In genomic region chr20:47501483-47502270, GRCh38 we compare ENCODE assay signal across 8 cellular contexts. TPM values are rescaled to one million over a fixed set of nuclear protein-coding genes. Genes with fewer than 3 reads are reported as not detected.
DNase-seq lines count a peak whose midpoint lies in the region; ATAC-seq and TF ChIP-seq lines count a peak whose summit lies in the region.

NCOA3 (plus strand) TSS chr20:47501887; CDS start chr20:47622248, 120,361 bp downstream.

- peak; percentile 92 for DNase-seq in DMS153 (lab: John Stamatoyannopoulos, UW)
- DNase-seq in Jurkat, Clone E6-1 (ENCODE audit: low read depth, low spot score), result peak; percentile 92
- DNase-seq in PC-3, result peak; percentile 97
- peak; percentile 97 for DNase-seq in activated T-cell treated with anti-CD3 and anti-CD28 coated beads for 48 hours (ENCODE audit: low read depth)
- peak; percentile 98 for DNase-seq in stimulated activated CD8-positive, alpha-beta memory T cell treated with anti-CD3 and anti-CD28 coated beads, Interleukin-4, amount 100 ng/mL, for 48 hours

- TF ChIP-seq CTCF in PC-3 (conservative IDR thresholded peaks at IDR 0.05; ENCODE audit: low read depth, low read length), result peak; percentile 32

- H3K4me2 ChIP-seq in PC-3 (ENCODE audit: low read length), result peak within 1 kb of the TSS; percentile 93

- H3K27me3 ChIP-seq in PC-3 (ENCODE audit: low read length), result no peaks in the 10 kb centered on the region
- H3K27me3 ChIP-seq in esophagus (ENCODE audit: control insufficient read depth in 1 of 2, insufficient read depth in 2 of 2, low read length in 2 of 2), result no peaks in the 10 kb centered on the region
- H3K27me3 ChIP-seq in mucosa of stomach (ENCODE audit: control insufficient read depth, insufficient read depth, low read length), result no peaks in the 10 kb centered on the region

- ATAC-seq in GM21528 (IDR thresholded peaks at IDR 0.05; ENCODE audit: low FRiP score, unreplicated experiment) (peak; percentile 64), PC-3 (peak; percentile 94)

- CTCF ChIA-PET in PC-3 (lab: Charles Lee), result interaction anchor here (0.5 to 1.3 kb wide), 9 partner anchors 8 to 1744 kb away, joined by 3 to 9 read pairs (median 4); no protein-coding TSS in a partner anchor

- H3K9me3 ChIP-seq in PC-3 (ENCODE audit: low read length) (no peaks in the 10 kb centered on the region), esophagus (ENCODE audit: control insufficient read depth in 2 of 2, insufficient read depth in 1 of 2, low read depth in 1 of 2, low read length in 1 of 2) (no peaks in the 10 kb centered on the region), mucosa of stomach (ENCODE audit: control insufficient read depth, low read length) (no peaks in the 10 kb centered on the region)

- H3K36me3 ChIP-seq in PC-3 (ENCODE audit: low read depth, low read length) (no peaks in the 10 kb centered on the region), esophagus (ENCODE audit: control insufficient read depth in 2 of 2, insufficient read depth in 2 of 2, low read length in 1 of 2) (no peaks in the 10 kb centered on the region), mucosa of stomach (ENCODE audit: control insufficient read depth, insufficient read depth, low read length) (no peaks in the 10 kb centered on the region)

- H4K20me1 ChIP-seq in PC-3 (ENCODE audit: low read length), result peaks cover 17% of the 10 kb centered on the region

- peaks cover 63% of the 10 kb centered on the region for H3K79me2 ChIP-seq in PC-3 (ENCODE audit: low read length)

- H3K27ac ChIP-seq in PC-3 (ENCODE audit: low read length) (peak within 1 kb of the TSS; percentile 65), esophagus (ENCODE audit: low read depth in 2 of 2, low read length in 1 of 2) (peak within 1 kb of the TSS; percentile 92 to 93)

- WGBS in esophagus, 2 donors, result 0 to 1% methylated on average over 66 to 74 of the region's 74 CpGs

- peak within 1 kb of the TSS; percentile 67 for H3K4me3 ChIP-seq in Jurkat, Clone E6-1 (ENCODE audit: low read length)
- H3K4me3 ChIP-seq in PC-3 (ENCODE audit: low read length) (peak within 1 kb of the TSS; percentile 72), esophagus (ENCODE audit: low read depth in 1 of 2, low read length in 2 of 2) (peak within 1 kb of the TSS; percentile 68 to 89), mucosa of stomach (ENCODE audit: low read length) (peak within 1 kb of the TSS; percentile 42)

- intact Hi-C loops in PC-3 (cut with micrococcal nuclease), result loop anchor here (1.0 to 2.0 kb wide), 4 partner anchors 8 to 109 kb away; no protein-coding TSS in a partner anchor

- H3K4me1 ChIP-seq in PC-3 (ENCODE audit: insufficient read depth, low read length) (peaks cover 41% of the 10 kb centered on the region), esophagus (ENCODE audit: control insufficient read depth in 2 of 2, insufficient read depth in 2 of 2, low read length in 1 of 2) (peaks cover 0 to 2% of the 10 kb centered on the region in 2 donors), mucosa of stomach (ENCODE audit: control insufficient read depth, insufficient read depth, low read length) (peaks cover 26% of the 10 kb centered on the region)

- POLR2A ChIA-PET in PC-3 (lab: Charles Lee; ENCODE audit: unreplicated experiment), result interaction anchor here (0.5 to 2.5 kb wide), 15 partner anchors 8 to 1203 kb away, joined by 3 to 15 read pairs (median 6); no protein-coding TSS in a partner anchor

- BruUV-seq in PC-3 (replicated peaks; lab: Mats Ljungman, UMichigan), result no TSS peak

- H3K9me2 ChIP-seq in PC-3 (replicated peaks; ENCODE audit: low read length), result no peaks in the 10 kb centered on the region

- peak within 1 kb of the TSS; percentile 95 for H2AFZ ChIP-seq in PC-3 (ENCODE audit: low read length)

- H3F3A ChIP-seq in PC-3 (ENCODE audit: low read length, unreplicated experiment), result no peaks in the 10 kb centered on the region

- H3K9ac ChIP-seq in PC-3 (ENCODE audit: low read length) (peak within 1 kb of the TSS; percentile 88), mucosa of stomach (ENCODE audit: low read length) (peak within 1 kb of the TSS; percentile 95)

RNA-seq across cellular contexts. Expression of gene NCOA3, which starts in this region (rescaled TPM):
- polyA plus RNA-seq in Jurkat, Clone E6-1 (2012; ENCODE audit: insufficient read depth, insufficient read length), result 9.4 TPM
- 27.8 and 31.1 TPM in 2 replicates for total RNA-seq in PC-3 (2014; rRNA removed)
- polyA plus RNA-seq in esophagus, result 1 to 10 TPM; 7.2 to 7.8 TPM

Comparison
In these comparisons a context has a peak if more than half of its experiments do, and no peak if none do; other contexts are left out.
1. Peak in every context shown above with its lines: DNase-seq, ATAC-seq, H3K4me3 ChIP-seq and H3K27ac ChIP-seq.